Comparison of ENCODE assay signal across 6 cellular contexts in genomic region chr15:90264649-90265048, GRCh38. TPM values are rescaled to one million over a fixed set of nuclear protein-coding genes. Genes with fewer than 3 reads are reported as not detected.
DNase-seq lines count a peak whose midpoint lies in the region; TF ChIP-seq lines count a peak whose summit lies in the region.

No MANE protein-coding gene starts in this region.

- H3K4me1 Mint-ChIP-seq in progenitor cell of endocrine pancreas (ENCODE audit: low read depth) = peaks cover 26% of the 10 kb centered on the region

- H3K36me3 ChIP-seq in colonic mucosa = no peaks in the 10 kb centered on the region

- H3K9me3 ChIP-seq in colonic mucosa = no peaks in the 10 kb centered on the region

- peak; percentile 49 for DNase-seq in stimulated activated CD4-positive, alpha-beta T cell treated with anti-CD3 and anti-CD28 coated beads, Interleukin-15, amount 100 ng/mL, for 24 hours
- no peak for DNase-seq in stimulated activated CD4-positive, alpha-beta T cell treated with anti-CD3 and anti-CD28 coated beads, Interleukin-12 subunit alpha, Interleukin-12 subunit beta, amount 100 ng/mL, for 4 hours
- DNase-seq in colonic mucosa (peak; percentile 82), progenitor cell of endocrine pancreas (ENCODE audit: low spot score, unreplicated experiment) (no peak), pons (ENCODE audit: low spot score) (no peak), medulla oblongata (ENCODE audit: extremely low spot score) (no peak)

- H3K27me3 Mint-ChIP-seq in progenitor cell of endocrine pancreas = no peaks in the 10 kb centered on the region

- H3K27ac ChIP-seq in colonic mucosa = peak overlapping the region; percentile 98

- peak overlapping the region; percentile 96 for H3K4me3 Mint-ChIP-seq in progenitor cell of endocrine pancreas (ENCODE audit: low read depth)

- peak overlapping the region; percentile 74 for H3K4me3 ChIP-seq in colonic mucosa

- peak overlapping the region; percentile 98 for H3K27ac Mint-ChIP-seq in progenitor cell of endocrine pancreas

- H3K36me3 Mint-ChIP-seq in progenitor cell of endocrine pancreas (ENCODE audit: insufficient read depth) = peaks cover 7% of the 10 kb centered on the region

- no peaks in the 10 kb centered on the region for H3K9me3 Mint-ChIP-seq in progenitor cell of endocrine pancreas (ENCODE audit: low read depth)

- peaks cover 23% of the 10 kb centered on the region for H3K4me1 ChIP-seq in colonic mucosa

- peak overlapping the region; percentile 85 to 98 for H3K9ac ChIP-seq in colonic mucosa (ENCODE audit: low read depth in 2 of 2, low read length in 2 of 2)

- intact Hi-C loops in colonic mucosa (cut with DNase I) = no loop called here

- H3K27me3 ChIP-seq in colonic mucosa = no peaks in the 10 kb centered on the region

- TF ChIP-seq CTCF in colonic mucosa (IDR thresholded peaks at IDR 0.05) = no peak
- TF ChIP-seq CTCF in progenitor cell of endocrine pancreas (IDR thresholded peaks at IDR 0.05; ENCODE audit: unreplicated experiment) = no peak

RNA-seq across cellular contexts. Expression of gene NGRN, which starts 0.8 kb away (rescaled TPM):
- total RNA-seq in colonic mucosa (10 to 100 TPM; 56.5 to 60.4 TPM), progenitor cell of endocrine pancreas (110 and 121 TPM in 2 replicates)

RNA-seq across cellular contexts. Expression of gene TTLL13, which starts 15.3 kb away (rescaled TPM):
- total RNA-seq in colonic mucosa = 1 to 10 TPM in 1 of 2 donors, under 1 TPM in 1; 0.35 to 1.2 TPM
- total RNA-seq in progenitor cell of endocrine pancreas = 0.69 TPM in 1 of 2 replicates, not detected in the other

RNA-seq across cellular contexts. Expression of gene GDPGP1, which starts 30.6 kb away (rescaled TPM):
- total RNA-seq in colonic mucosa = 10 to 100 TPM; 14.4 to 18.6 TPM
- 7.8 and 8.6 TPM in 2 replicates for total RNA-seq in progenitor cell of endocrine pancreas

RNA-seq across cellular contexts. Expression of gene CIB1, which starts 30.9 kb away (rescaled TPM):
- 100 to 1,000 TPM; 212 to 216 TPM for total RNA-seq in colonic mucosa
- total RNA-seq in progenitor cell of endocrine pancreas = 28.3 and 30.3 TPM in 2 replicates

Comparison
In these comparisons a context has a peak if more than half of its experiments do, and no peak if none do; other contexts are left out.
1. DNase-seq: peak in stimulated activated CD4-positive, alpha-beta T cell treated with anti-CD3 and anti-CD28 coated beads, Interleukin-15, amount 100 ng/mL, for 24 hours (single experiment) and colonic mucosa (single experiment); none in stimulated activated CD4-positive, alpha-beta T cell treated with anti-CD3 and anti-CD28 coated beads, Interleukin-12 subunit alpha, Interleukin-12 subunit beta, amount 100 ng/mL, for 4 hours (single experiment), progenitor cell of endocrine pancreas (single experiment), pons (single experiment) and medulla oblongata (single experiment).